ENCODE assay signal across 8 cellular contexts in the genomic region with DNA sequence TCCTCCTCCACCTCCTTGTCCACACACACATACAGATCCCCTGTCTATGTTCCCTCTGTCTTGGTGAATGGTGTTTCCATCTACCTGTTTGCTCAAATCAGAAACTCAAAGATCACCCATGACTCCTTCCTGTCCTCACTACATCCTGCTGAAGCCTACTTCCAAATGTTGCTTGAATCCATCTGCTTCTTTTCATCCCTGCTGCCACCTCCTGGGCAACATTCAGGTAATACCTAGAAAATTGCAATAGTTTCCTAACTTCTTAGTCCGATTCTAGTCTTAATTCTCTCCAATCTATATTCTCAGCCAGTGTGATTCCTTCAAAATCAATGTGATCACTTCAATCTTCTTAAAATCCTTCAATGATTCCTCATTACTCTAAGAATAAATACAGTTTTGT.
DNase-seq lines count a peak whose midpoint lies in the region; ATAC-seq, FAIRE-seq and TF ChIP-seq lines count a peak whose summit lies in the region.
"Had no signal": no experiment of that assay in that cellular context is flagged by ENCODE, and none has a peak within 500 bp of the region (broad histone marks: within the 10 kb centered on the region; RNA-seq: fewer than 3 reads in every experiment).

No MANE protein-coding gene starts in this region.

- H3K27me3 Mint-ChIP-seq in endodermal cell (ENCODE audit: insufficient read depth), result no peaks in the 10 kb centered on the region
- H3K27me3 Mint-ChIP-seq in activated T-helper 1 cell treated with anti-CD3 and anti-CD28 coated beads, Interleukin-12 subunit alpha, Interleukin-12 subunit beta, Interleukin-2, Interleukin-4 antibody, amounts not matched to agents 30 ng/mL and 10 ng/mL and 1 ng/mL, durations not matched to agents 14 hours and 24 hours and 36 hours (ENCODE audit: insufficient read depth), result peaks cover 1% of the 10 kb centered on the region
- peaks cover 17 to 29% of the 10 kb centered on the region in 2 donors for H3K27me3 Mint-ChIP-seq in effector memory CD8-positive, alpha-beta T cell

- H3K4me3 Mint-ChIP-seq in endodermal cell, result no peak overlapping the region
- no peak overlapping the region for H3K4me3 Mint-ChIP-seq in activated T-helper 1 cell treated with anti-CD3 and anti-CD28 coated beads, Interleukin-12 subunit alpha, Interleukin-12 subunit beta, Interleukin-2, Interleukin-4 antibody, amounts not matched to agents 30 ng/mL and 10 ng/mL and 1 ng/mL, durations not matched to agents 14 hours and 24 hours and 36 hours
- no peak overlapping the region for H3K4me3 Mint-ChIP-seq in effector memory CD8-positive, alpha-beta T cell

- peak in 3 of 4 donors; percentile 71 to 76 (median 74) for ATAC-seq in pancreas
- no peak for ATAC-seq in HG03565 (IDR thresholded peaks at IDR 0.05; ENCODE audit: unreplicated experiment)
- no peak for ATAC-seq in effector memory CD8-positive, alpha-beta T cell (replicated peaks)
- ATAC-seq: activated CD4-positive, CD25-positive, alpha-beta regulatory T cell treated with anti-CD3 and anti-CD28 coated beads, Interleukin-2, amount 50 U/mL, for 24 hours had no signal

- TF ChIP-seq CTCF in endodermal cell (conservative IDR thresholded peaks at IDR 0.05) (peak; percentile 77), pancreas (IDR thresholded peaks at IDR 0.05) (peak in 1 of 4 donors; percentile 13)

- no peaks in the 10 kb centered on the region for H3K36me3 Mint-ChIP-seq in endodermal cell (ENCODE audit: low read depth)
- no peaks in the 10 kb centered on the region for H3K36me3 Mint-ChIP-seq in activated T-helper 1 cell treated with anti-CD3 and anti-CD28 coated beads, Interleukin-12 subunit alpha, Interleukin-12 subunit beta, Interleukin-2, Interleukin-4 antibody, amounts not matched to agents 30 ng/mL and 10 ng/mL and 1 ng/mL, durations not matched to agents 14 hours and 24 hours and 36 hours (ENCODE audit: low read depth)
- H3K36me3 Mint-ChIP-seq in effector memory CD8-positive, alpha-beta T cell (ENCODE audit: insufficient read depth), result no peaks in the 10 kb centered on the region

- H3K4me1 ChIP-seq in endodermal cell (ENCODE audit: control insufficient read depth, insufficient read depth, low read length), result no peaks in the 10 kb centered on the region
- peaks cover 0 to 2% (median 0%) of the 10 kb centered on the region in 3 donors for H3K4me1 ChIP-seq in pancreas

- H3K36me3 ChIP-seq in endodermal cell (ENCODE audit: control insufficient read depth, insufficient read depth, low read length) (no peaks in the 10 kb centered on the region), pancreas (no peaks in the 10 kb centered on the region)

- peaks cover 6% of the 10 kb centered on the region for H3K4me1 Mint-ChIP-seq in endodermal cell
- H3K4me1 Mint-ChIP-seq in activated T-helper 1 cell treated with anti-CD3 and anti-CD28 coated beads, Interleukin-12 subunit alpha, Interleukin-12 subunit beta, Interleukin-2, Interleukin-4 antibody, amounts not matched to agents 30 ng/mL and 10 ng/mL and 1 ng/mL, durations not matched to agents 14 hours and 24 hours and 36 hours (ENCODE audit: low read depth), result no peaks in the 10 kb centered on the region
- H3K4me1 Mint-ChIP-seq in effector memory CD8-positive, alpha-beta T cell (ENCODE audit: low read depth in 2 of 2), result no peaks in the 10 kb centered on the region

- no peak overlapping the region for H3K9ac ChIP-seq in endodermal cell (ENCODE audit: extremely low read depth, low read length, poor library complexity, severe bottlenecking)

- intact Hi-C loops in pancreas (cut with DNase I), result no loop called here
- intact Hi-C loops in activated T-helper 1 cell treated with anti-CD3 and anti-CD28 coated beads, Interleukin-12 subunit alpha, Interleukin-12 subunit beta, Interleukin-2, Interleukin-4 antibody, amounts not matched to agents 30 ng/mL and 10 ng/mL and 1 ng/mL, durations not matched to agents 14 hours and 24 hours and 36 hours (cut with micrococcal nuclease), result no loop called here

- no peak for FAIRE-seq in pancreas (lab: Jason Lieb, UNC)

- H3K9me3 ChIP-seq in endodermal cell (ENCODE audit: control insufficient read depth, low read length) (no peaks in the 10 kb centered on the region), pancreas (no peaks in the 10 kb centered on the region)

- WGBS in endodermal cell (ENCODE audit: insufficient coverage in 1 of 2, insufficient read length in 1 of 2), 2 experiments, result 73 to 86% methylated on average over 1 of the region's 1 CpG
- WGBS in pancreas, 2 donors, result 39 to 55% methylated on average over 1 of the region's 1 CpG

- peaks cover 4% of the 10 kb centered on the region for H3K9me3 Mint-ChIP-seq in endodermal cell
- no peaks in the 10 kb centered on the region for H3K9me3 Mint-ChIP-seq in activated T-helper 1 cell treated with anti-CD3 and anti-CD28 coated beads, Interleukin-12 subunit alpha, Interleukin-12 subunit beta, Interleukin-2, Interleukin-4 antibody, amounts not matched to agents 30 ng/mL and 10 ng/mL and 1 ng/mL, durations not matched to agents 14 hours and 24 hours and 36 hours
- no peaks in the 10 kb centered on the region for H3K9me3 Mint-ChIP-seq in effector memory CD8-positive, alpha-beta T cell

- H3K4me3 ChIP-seq in endodermal cell (ENCODE audit: low read length), result no peak overlapping the region
- no peak overlapping the region for H3K4me3 ChIP-seq in pancreas

- no peaks in the 10 kb centered on the region for H3K27me3 ChIP-seq in endodermal cell (ENCODE audit: control insufficient read depth, insufficient read depth, low read length, poor library complexity, severe bottlenecking)
- no peaks in the 10 kb centered on the region for H3K27me3 ChIP-seq in pancreas

- H3K27ac ChIP-seq in endodermal cell (ENCODE audit: low read depth, low read length), result no peak overlapping the region
- no peak overlapping the region for H3K27ac ChIP-seq in pancreas

- DNase-seq in H4 (ENCODE audit: low spot score), result peak; percentile 17
- peak; percentile 7 to 64 for DNase-seq in NCI-H526 (lab: John Stamatoyannopoulos, UW)
- DNase-seq in endodermal cell, result peak; percentile 64
- DNase-seq in pancreas, result peak in 3 of 6 donors; percentile 11 to 27 (median 24)
- DNase-seq in activated T-helper 1 cell treated with anti-CD3 and anti-CD28 coated beads, Interleukin-12 subunit alpha, Interleukin-12 subunit beta, Interleukin-2, Interleukin-4 antibody, amounts not matched to agents 30 ng/mL and 10 ng/mL and 1 ng/mL, durations not matched to agents 14 hours and 24 hours and 36 hours (ENCODE audit: low spot score), result no peak
- no peak for DNase-seq in effector memory CD8-positive, alpha-beta T cell

- no peak overlapping the region for H3K27ac Mint-ChIP-seq in endodermal cell
- H3K27ac Mint-ChIP-seq in activated T-helper 1 cell treated with anti-CD3 and anti-CD28 coated beads, Interleukin-12 subunit alpha, Interleukin-12 subunit beta, Interleukin-2, Interleukin-4 antibody, amounts not matched to agents 30 ng/mL and 10 ng/mL and 1 ng/mL, durations not matched to agents 14 hours and 24 hours and 36 hours, result no peak overlapping the region
- no peak overlapping the region for H3K27ac Mint-ChIP-seq in effector memory CD8-positive, alpha-beta T cell

Comparison
In these comparisons a context has a peak if more than half of its experiments do, and no peak if none do; other contexts are left out.
1. DNase-seq: peak in H4 (single experiment), NCI-H526 (2 of 2) and endodermal cell (single experiment); none in activated T-helper 1 cell treated with anti-CD3 and anti-CD28 coated beads, Interleukin-12 subunit alpha, Interleukin-12 subunit beta, Interleukin-2, Interleukin-4 antibody, amounts not matched to agents 30 ng/mL and 10 ng/mL and 1 ng/mL, durations not matched to agents 14 hours and 24 hours and 36 hours (single experiment) and effector memory CD8-positive, alpha-beta T cell (0 of 3).
2. ATAC-seq: peak in pancreas (3 of 4); none in HG03565 (single experiment) and effector memory CD8-positive, alpha-beta T cell (single experiment).